In the genomic region with DNA sequence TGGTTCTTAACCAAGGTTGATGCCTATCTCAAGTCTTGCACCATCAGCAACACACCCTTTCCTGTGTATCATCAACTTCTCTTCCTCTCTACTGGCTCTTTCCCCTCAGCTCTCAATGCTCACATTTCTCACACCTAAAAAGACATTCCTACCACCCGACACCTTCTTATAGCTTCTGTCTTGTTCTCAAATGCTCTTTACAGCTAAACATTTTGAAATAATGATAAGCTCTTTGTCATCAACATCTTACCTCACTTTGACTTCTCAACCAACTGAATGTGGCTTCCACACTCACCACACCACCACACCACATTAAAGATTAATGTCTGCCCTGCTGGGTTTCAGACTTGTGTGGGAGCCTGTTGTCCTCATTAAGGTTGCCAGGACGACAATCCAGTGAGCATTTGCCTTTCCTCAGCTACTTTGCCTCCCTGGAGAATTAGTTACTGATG, we compare ENCODE assay signal across 12 cellular contexts.
A peak's percentile ranks its signal among the peaks of the same experiment; 100 is the strongest.
DNase-seq lines count a peak whose midpoint lies in the region; ATAC-seq lines count a peak whose summit lies in the region.
"Had no signal": no experiment of that assay in that cellular context is flagged by ENCODE, and none has a peak within 500 bp of the region (broad histone marks: within the 10 kb centered on the region; RNA-seq: fewer than 3 reads in every experiment).

No MANE protein-coding gene starts in this region.

- CTCF ChIA-PET in activated CD8-positive, alpha-beta memory T cell treated with anti-CD3 and anti-CD28 coated beads, Interleukin-2, amount 10 ng/mL, durations not matched to agents 7 days and 5 days (lab: Charles Lee), result no interaction called here

- peak; percentile 57 for DNase-seq in activated CD8-positive, alpha-beta memory T cell treated with anti-CD3 and anti-CD28 coated beads, Interleukin-2, amount 10 ng/mL, durations not matched to agents 7 days and 5 days
- no peak for DNase-seq in activated CD8-positive, alpha-beta memory T cell treated with anti-CD3 and anti-CD28 coated beads for 24 hours
- DNase-seq in NCI-H526 treated with DMSO at 0.1 percent for 48 hours (lab: John Stamatoyannopoulos, UW), result peak; percentile 40
- DNase-seq in activated naive CD8-positive, alpha-beta T cell treated with anti-CD3 and anti-CD28 coated beads, Interleukin-2, amount 50 U/mL, for 24 hours, result peak; percentile 4
- peak; percentile 22 for DNase-seq in renal cortical epithelial cell (ENCODE audit: low read depth)
- DNase-seq in amygdala (lab: John Stamatoyannopoulos, UW), result no peak
- DNase-seq in NCI-H128 (lab: John Stamatoyannopoulos, UW; ENCODE audit: unreplicated experiment), result no peak
- DNase-seq: NCI-H2081 had no signal

- peaks cover 4% of the 10 kb centered on the region for H3K9me3 Mint-ChIP-seq in activated CD8-positive, alpha-beta memory T cell treated with anti-CD3 and anti-CD28 coated beads, Interleukin-2, amount 10 ng/mL, durations not matched to agents 7 days and 5 days (ENCODE audit: low read depth)
- peaks cover 13% of the 10 kb centered on the region for H3K9me3 Mint-ChIP-seq in activated naive CD8-positive, alpha-beta T cell treated with anti-CD3 and anti-CD28 coated beads, Interleukin-2, amount 50 U/mL, for 24 hours

- peak; percentile 53 for ATAC-seq in activated CD8-positive, alpha-beta memory T cell treated with anti-CD3 and anti-CD28 coated beads, Interleukin-2, amount 10 ng/mL, durations not matched to agents 7 days and 5 days
- ATAC-seq in activated naive CD8-positive, alpha-beta T cell treated with anti-CD3 and anti-CD28 coated beads, Interleukin-2, amount 50 U/mL, for 24 hours, result peak; percentile 63
- no peak for ATAC-seq in HG02798 (IDR thresholded peaks at IDR 0.05; ENCODE audit: poor library complexity, unreplicated experiment)
- ATAC-seq: foreskin keratinocyte had no signal

- H3K27me3 Mint-ChIP-seq in activated CD8-positive, alpha-beta memory T cell treated with anti-CD3 and anti-CD28 coated beads, Interleukin-2, amount 10 ng/mL, durations not matched to agents 7 days and 5 days, result peaks cover 2% of the 10 kb centered on the region
- H3K27me3 Mint-ChIP-seq in activated naive CD8-positive, alpha-beta T cell treated with anti-CD3 and anti-CD28 coated beads, Interleukin-2, amount 50 U/mL, for 24 hours, result peaks cover 3% of the 10 kb centered on the region
- H3K27me3 Mint-ChIP-seq: stimulated activated naive CD8-positive, alpha-beta T cell treated with anti-CD3 and anti-CD28 coated beads, Interleukin-15, Interleukin-2, amounts not matched to agents 100 ng/mL and 50 ng/mL, for 24 hours had no signal

- H3K4me1 Mint-ChIP-seq in activated CD8-positive, alpha-beta memory T cell treated with anti-CD3 and anti-CD28 coated beads, Interleukin-2, amount 10 ng/mL, durations not matched to agents 7 days and 5 days, result peaks cover 13% of the 10 kb centered on the region
- peaks cover 10% of the 10 kb centered on the region for H3K4me1 Mint-ChIP-seq in activated naive CD8-positive, alpha-beta T cell treated with anti-CD3 and anti-CD28 coated beads, Interleukin-2, amount 50 U/mL, for 24 hours
- H3K4me1 Mint-ChIP-seq: memory B cell had no signal

- H3K27ac Mint-ChIP-seq in activated CD8-positive, alpha-beta memory T cell treated with anti-CD3 and anti-CD28 coated beads, Interleukin-2, amount 10 ng/mL, durations not matched to agents 7 days and 5 days, result peak overlapping the region; percentile 81
- H3K27ac Mint-ChIP-seq in activated naive CD8-positive, alpha-beta T cell treated with anti-CD3 and anti-CD28 coated beads, Interleukin-2, amount 50 U/mL, for 24 hours, result no peak overlapping the region
- H3K27ac Mint-ChIP-seq: memory B cell; stimulated activated naive CD8-positive, alpha-beta T cell treated with anti-CD3 and anti-CD28 coated beads, Interleukin-15, Interleukin-2, amounts not matched to agents 100 ng/mL and 50 ng/mL, for 24 hours had no signal

- no peak overlapping the region for H3K4me3 Mint-ChIP-seq in activated CD8-positive, alpha-beta memory T cell treated with anti-CD3 and anti-CD28 coated beads, Interleukin-2, amount 10 ng/mL, durations not matched to agents 7 days and 5 days
- no peak overlapping the region for H3K4me3 Mint-ChIP-seq in activated naive CD8-positive, alpha-beta T cell treated with anti-CD3 and anti-CD28 coated beads, Interleukin-2, amount 50 U/mL, for 24 hours
- H3K4me3 Mint-ChIP-seq: memory B cell; stimulated activated naive CD8-positive, alpha-beta T cell treated with anti-CD3 and anti-CD28 coated beads, Interleukin-15, Interleukin-2, amounts not matched to agents 100 ng/mL and 50 ng/mL, for 24 hours had no signal

- H3K36me3 Mint-ChIP-seq in activated CD8-positive, alpha-beta memory T cell treated with anti-CD3 and anti-CD28 coated beads, Interleukin-2, amount 10 ng/mL, durations not matched to agents 7 days and 5 days, result no peaks in the 10 kb centered on the region
- H3K36me3 Mint-ChIP-seq in activated naive CD8-positive, alpha-beta T cell treated with anti-CD3 and anti-CD28 coated beads, Interleukin-2, amount 50 U/mL, for 24 hours (ENCODE audit: low read depth), result peaks cover 3% of the 10 kb centered on the region

Comparison
In these comparisons a context has a peak if more than half of its experiments do, and no peak if none do; other contexts are left out.
1. DNase-seq: peak in activated CD8-positive, alpha-beta memory T cell treated with anti-CD3 and anti-CD28 coated beads, Interleukin-2, amount 10 ng/mL, durations not matched to agents 7 days and 5 days (single experiment), NCI-H526 treated with DMSO at 0.1 percent for 48 hours (single experiment), activated naive CD8-positive, alpha-beta T cell treated with anti-CD3 and anti-CD28 coated beads, Interleukin-2, amount 50 U/mL, for 24 hours (single experiment) and renal cortical epithelial cell (single experiment); none in activated CD8-positive, alpha-beta memory T cell treated with anti-CD3 and anti-CD28 coated beads for 24 hours (single experiment), amygdala (0 of 56) and NCI-H128 (single experiment).